In the genomic region with DNA sequence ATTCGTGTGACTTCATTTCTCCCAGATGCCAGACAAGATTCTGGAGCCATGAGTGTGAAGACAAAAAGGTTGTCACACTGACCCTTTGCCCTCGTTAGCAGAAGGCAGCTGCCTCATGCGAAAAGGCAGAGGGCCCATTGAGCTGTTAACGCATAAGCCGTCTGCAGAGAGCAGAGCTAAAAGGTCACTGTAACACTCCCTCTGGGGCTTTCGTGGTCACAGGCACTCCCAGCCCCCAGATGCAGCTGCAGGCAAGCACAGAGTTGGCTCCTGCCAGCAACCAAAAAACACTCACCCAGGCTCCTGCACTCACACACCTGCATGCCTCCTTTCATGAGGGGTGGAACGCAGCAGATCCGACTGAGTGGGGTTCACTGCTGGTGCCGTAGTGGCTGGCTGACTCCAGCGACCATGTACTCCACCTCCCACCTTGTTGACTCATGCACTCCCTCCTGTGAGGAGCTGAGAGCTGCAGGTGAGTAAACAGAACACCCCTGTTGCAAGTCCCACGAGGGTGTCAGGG, we compare ENCODE assay signal across 10 cellular contexts.
DNase-seq lines count a peak whose midpoint lies in the region; ATAC-seq and TF ChIP-seq lines count a peak whose summit lies in the region.
"Had no signal": no experiment of that assay in that cellular context is flagged by ENCODE, and none has a peak within 500 bp of the region (broad histone marks: within the 10 kb centered on the region; RNA-seq: fewer than 3 reads in every experiment).

No MANE protein-coding gene starts in this region.

- ATAC-seq in HG03064 (IDR thresholded peaks at IDR 0.05; ENCODE audit: low read depth, unreplicated experiment), result peak; percentile 64
- no peak for ATAC-seq in T-cell (replicated peaks in 1 of 4)
- ATAC-seq in GM21515 (IDR thresholded peaks at IDR 0.05; ENCODE audit: unreplicated experiment), result no peak

- H3K9me3 Mint-ChIP-seq in T-cell, result peaks cover 0 to 2% (median 0%) of the 10 kb centered on the region in 3 donors

- H3K36me3 ChIP-seq in GM06990 (ENCODE audit: control insufficient read depth, insufficient read depth, low read length), result no peaks in the 10 kb centered on the region

- H3K27me3 Mint-ChIP-seq in T-cell, result no peaks in the 10 kb centered on the region
- H3K27me3 Mint-ChIP-seq: activated naive CD8-positive, alpha-beta T cell treated with anti-CD3 and anti-CD28 coated beads, Interleukin-2, amount 10 ng/mL, durations not matched to agents 7 days and 5 days had no signal

- no peak overlapping the region for H3K4me3 ChIP-seq in GM06990 (replicated peaks; ENCODE audit: low read depth, low read length)

- H3K27ac Mint-ChIP-seq in T-cell, result no peak overlapping the region
- H3K27ac Mint-ChIP-seq: activated naive CD8-positive, alpha-beta T cell treated with anti-CD3 and anti-CD28 coated beads, Interleukin-2, amount 10 ng/mL, durations not matched to agents 7 days and 5 days had no signal

- DNase-seq in GM06990 (ENCODE audit: extremely low read depth, insufficient read length) (peak; percentile 18), NCI-H69 (lab: John Stamatoyannopoulos, UW) (peak; percentile 99), islet precursor cell (peak; percentile 67), T-cell (no peak), HT-29 (ENCODE audit: low spot score) (no peak)
- no peak for DNase-seq in activated CD8-positive, alpha-beta memory T cell treated with anti-CD3 and anti-CD28 coated beads for 24 hours
- DNase-seq: activated naive CD8-positive, alpha-beta T cell treated with anti-CD3 and anti-CD28 coated beads, Interleukin-2, amount 10 ng/mL, durations not matched to agents 7 days and 5 days; T-helper 1 cell had no signal

- H3K36me3 Mint-ChIP-seq in T-cell, result peaks cover 20% of the 10 kb centered on the region

- H3K4me1 Mint-ChIP-seq in T-cell, result peaks cover 0 to 1% (median 0%) of the 10 kb centered on the region in 3 donors
- H3K4me1 Mint-ChIP-seq: activated naive CD8-positive, alpha-beta T cell treated with anti-CD3 and anti-CD28 coated beads, Interleukin-2, amount 10 ng/mL, durations not matched to agents 7 days and 5 days had no signal

- no peaks in the 10 kb centered on the region for H3K27me3 ChIP-seq in GM06990 (replicated peaks; ENCODE audit: control insufficient read depth, insufficient read depth, low read length)

- POLR2A ChIA-PET in T-cell (lab: Charles Lee), result no interaction called here

- H3K4me3 Mint-ChIP-seq in T-cell, result no peak overlapping the region
- H3K4me3 Mint-ChIP-seq: activated naive CD8-positive, alpha-beta T cell treated with anti-CD3 and anti-CD28 coated beads, Interleukin-2, amount 10 ng/mL, durations not matched to agents 7 days and 5 days had no signal

- no peak for TF ChIP-seq CTCF in GM06990 (IDR thresholded peaks at IDR 0.05; ENCODE audit: insufficient read depth, low read length, poor library complexity, severe bottlenecking)

- CTCF ChIA-PET in T-cell (lab: Charles Lee), result interaction anchor here in 1 of 2 donors (0.6 kb wide), 1 partner anchor 12 kb away, joined by 3 read pairs; no protein-coding TSS in a partner anchor

Comparison
In these comparisons a context has a peak if more than half of its experiments do, and no peak if none do; other contexts are left out.
1. DNase-seq: peak in GM06990 (single experiment), NCI-H69 (single experiment) and islet precursor cell (single experiment); none in T-cell (0 of 34), activated CD8-positive, alpha-beta memory T cell treated with anti-CD3 and anti-CD28 coated beads for 24 hours (single experiment) and HT-29 (single experiment).